In the genomic region with DNA sequence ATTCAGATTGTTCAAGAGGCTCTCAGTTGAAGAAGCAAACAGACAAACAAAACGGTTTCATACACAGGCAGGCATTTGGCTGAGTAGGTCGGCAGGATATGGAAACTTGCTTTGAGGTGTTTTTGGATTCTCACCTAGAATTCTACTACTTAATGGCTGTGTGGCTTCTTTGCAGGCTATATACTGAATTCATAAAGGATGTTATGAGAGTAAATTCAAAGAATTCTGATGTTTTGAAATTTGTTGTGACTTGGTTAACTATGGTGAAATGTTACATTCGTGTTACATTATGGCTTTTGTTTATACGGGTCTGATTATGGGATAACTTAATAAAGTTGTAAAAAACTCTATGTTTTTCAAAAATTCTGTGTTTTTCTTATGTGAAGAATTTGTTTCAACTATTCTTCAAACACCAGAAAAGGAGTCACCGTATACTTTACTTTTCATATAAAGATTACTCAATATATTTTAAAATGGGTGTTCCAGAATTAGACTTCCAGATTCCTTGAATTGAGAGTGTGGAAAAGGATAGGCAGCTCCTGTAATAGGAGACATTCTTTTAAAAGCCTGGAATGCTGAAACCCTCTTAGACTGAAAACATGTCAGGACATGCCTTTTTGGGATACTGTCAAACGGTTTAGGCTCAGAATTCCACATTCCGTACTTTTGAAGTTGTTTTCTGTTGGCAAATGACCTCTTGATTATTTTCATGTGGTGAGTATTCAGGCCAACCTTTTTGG, we compare ENCODE assay signal across 8 cellular contexts. TPM values are rescaled to one million over a fixed set of nuclear protein-coding genes. Genes with fewer than 3 reads are reported as not detected.
DNase-seq lines count a peak whose midpoint lies in the region; ATAC-seq, FAIRE-seq and TF ChIP-seq lines count a peak whose summit lies in the region.
"Had no signal": no experiment of that assay in that cellular context is flagged by ENCODE, and none has a peak within 500 bp of the region (broad histone marks: within the 10 kb centered on the region; RNA-seq: fewer than 3 reads in every experiment).

No MANE protein-coding gene starts in this region.

- H3K9me3 Mint-ChIP-seq in CD4-positive, alpha-beta T cell: no peaks in the 10 kb centered on the region
- H3K9me3 Mint-ChIP-seq: activated naive CD4-positive, alpha-beta T cell treated with anti-CD3 and anti-CD28 coated beads, Interleukin-2, amount 50 U/mL, for 24 hours had no signal

- no peaks in the 10 kb centered on the region for H3K36me3 Mint-ChIP-seq in CD4-positive, alpha-beta T cell (ENCODE audit: low read depth)
- H3K36me3 Mint-ChIP-seq: activated naive CD4-positive, alpha-beta T cell treated with anti-CD3 and anti-CD28 coated beads, Interleukin-2, amount 50 U/mL, for 24 hours had no signal

- no peak for TF ChIP-seq CTCF in foreskin fibroblast (IDR thresholded peaks at IDR 0.05; ENCODE audit: low read depth, low read length)
- no peak for TF ChIP-seq CTCF in CD4-positive, alpha-beta T cell (IDR thresholded peaks at IDR 0.05)

- peaks cover 82% of the 10 kb centered on the region for H3K4me1 ChIP-seq in skeletal muscle satellite cell (ENCODE audit: control insufficient read depth, insufficient read depth, low read length)

- H3K27ac Mint-ChIP-seq in CD4-positive, alpha-beta T cell: no peak overlapping the region
- H3K27ac Mint-ChIP-seq: activated naive CD4-positive, alpha-beta T cell treated with anti-CD3 and anti-CD28 coated beads, Interleukin-2, amount 50 U/mL, for 24 hours had no signal

- CTCF ChIA-PET in CD4-positive, alpha-beta T cell (lab: Charles Lee): interaction anchor here (2.1 kb wide), 1 partner anchor 10 kb away, joined by 4 read pairs; no protein-coding TSS in a partner anchor

- ATAC-seq in CD4-positive, alpha-beta T cell (ENCODE audit: poor library complexity): no peak

- no peak overlapping the region for H3K4me3 ChIP-seq in foreskin fibroblast (ENCODE audit: low read depth in 1 of 2, low read length in 2 of 2)
- H3K4me3 ChIP-seq in skeletal muscle satellite cell (ENCODE audit: low read length): no peak overlapping the region

- H3K27me3 ChIP-seq in skeletal muscle satellite cell (ENCODE audit: control insufficient read depth, insufficient read depth, low read length): no peaks in the 10 kb centered on the region
- H3K27me3 ChIP-seq in CD4-positive, alpha-beta T cell (ENCODE audit: control insufficient read depth, insufficient read depth, low read length): no peaks in the 10 kb centered on the region

- no peak overlapping the region for H3K27ac ChIP-seq in CD4-positive, alpha-beta T cell (ENCODE audit: low read depth, low read length)

- FAIRE-seq in RCC 7860 (lab: Jason Lieb, UNC): no peak

- POLR2A ChIA-PET in CD4-positive, alpha-beta T cell (lab: Charles Lee): no interaction called here

- no peaks in the 10 kb centered on the region for H3K36me3 ChIP-seq in skeletal muscle satellite cell (ENCODE audit: insufficient read depth, low read length)

- no peaks in the 10 kb centered on the region for H3K27me3 Mint-ChIP-seq in CD4-positive, alpha-beta T cell
- H3K27me3 Mint-ChIP-seq: activated naive CD4-positive, alpha-beta T cell treated with anti-CD3 and anti-CD28 coated beads, Interleukin-2, amount 50 U/mL, for 24 hours had no signal

- DNase-seq in H4 (ENCODE audit: low spot score) (peak; percentile 56), RCC 7860 (ENCODE audit: low spot score) (peak; percentile 18), foreskin fibroblast (peak; percentile 78 to 89), COLO829 (ENCODE audit: low spot score) (no peak), NCI-H146 treated with DMSO at 0.1 percent for 48 hours (lab: John Stamatoyannopoulos, UW; ENCODE audit: unreplicated experiment) (no peak)
- no peak for DNase-seq in CD4-positive, alpha-beta T cell

- H3K4me1 Mint-ChIP-seq in CD4-positive, alpha-beta T cell (ENCODE audit: low read depth): peaks cover 22% of the 10 kb centered on the region

- intact Hi-C loops in CD4-positive, alpha-beta T cell (cut with DNase I, micrococcal nuclease): loop anchor here (2.0 to 5.0 kb wide), 2 partner anchors 54 to 67 kb away; no protein-coding TSS in a partner anchor

- no peaks in the 10 kb centered on the region for H3K9me3 ChIP-seq in skeletal muscle satellite cell (replicated peaks; ENCODE audit: low read length)
- no peaks in the 10 kb centered on the region for H3K9me3 ChIP-seq in CD4-positive, alpha-beta T cell (ENCODE audit: control insufficient read depth, low read length)

- H3K9ac ChIP-seq in skeletal muscle satellite cell (ENCODE audit: low read depth, low read length): peak overlapping the region; percentile 80

- H3K4me3 Mint-ChIP-seq in CD4-positive, alpha-beta T cell: no peak overlapping the region
- H3K4me3 Mint-ChIP-seq: activated naive CD4-positive, alpha-beta T cell treated with anti-CD3 and anti-CD28 coated beads, Interleukin-2, amount 50 U/mL, for 24 hours had no signal

- peak overlapping the region; percentile 42 for H3K4me2 ChIP-seq in skeletal muscle satellite cell (ENCODE audit: low read length)

RNA-seq across cellular contexts. Expression of a gene that starts 8.2 kb away (rescaled TPM):
- 34.3 and 43.4 TPM in 2 replicates for total RNA-seq in H4 (2014; rRNA removed; shearing (Covaris generic))
- total RNA-seq in skeletal muscle satellite cell (2012; rRNA removed): 61.6 and 73.8 TPM in 2 replicates
- total RNA-seq in CD4-positive, alpha-beta T cell: 100 to 1,000 TPM; 580 to 609 TPM

Comparison
In these comparisons a context has a peak if more than half of its experiments do, and no peak if none do; other contexts are left out.
1. DNase-seq: peak in H4 (single experiment), RCC 7860 (single experiment) and foreskin fibroblast (2 of 2); none in COLO829 (single experiment), CD4-positive, alpha-beta T cell (0 of 10) and NCI-H146 treated with DMSO at 0.1 percent for 48 hours (single experiment).
2. RNA of a gene that starts 8.2 kb away (total RNA-seq): 580 to 609 TPM in CD4-positive, alpha-beta T cell; 34.3 to 43.4 TPM in H4; every median in the first group is over 10 times any median in the second.